In the genomic region with DNA sequence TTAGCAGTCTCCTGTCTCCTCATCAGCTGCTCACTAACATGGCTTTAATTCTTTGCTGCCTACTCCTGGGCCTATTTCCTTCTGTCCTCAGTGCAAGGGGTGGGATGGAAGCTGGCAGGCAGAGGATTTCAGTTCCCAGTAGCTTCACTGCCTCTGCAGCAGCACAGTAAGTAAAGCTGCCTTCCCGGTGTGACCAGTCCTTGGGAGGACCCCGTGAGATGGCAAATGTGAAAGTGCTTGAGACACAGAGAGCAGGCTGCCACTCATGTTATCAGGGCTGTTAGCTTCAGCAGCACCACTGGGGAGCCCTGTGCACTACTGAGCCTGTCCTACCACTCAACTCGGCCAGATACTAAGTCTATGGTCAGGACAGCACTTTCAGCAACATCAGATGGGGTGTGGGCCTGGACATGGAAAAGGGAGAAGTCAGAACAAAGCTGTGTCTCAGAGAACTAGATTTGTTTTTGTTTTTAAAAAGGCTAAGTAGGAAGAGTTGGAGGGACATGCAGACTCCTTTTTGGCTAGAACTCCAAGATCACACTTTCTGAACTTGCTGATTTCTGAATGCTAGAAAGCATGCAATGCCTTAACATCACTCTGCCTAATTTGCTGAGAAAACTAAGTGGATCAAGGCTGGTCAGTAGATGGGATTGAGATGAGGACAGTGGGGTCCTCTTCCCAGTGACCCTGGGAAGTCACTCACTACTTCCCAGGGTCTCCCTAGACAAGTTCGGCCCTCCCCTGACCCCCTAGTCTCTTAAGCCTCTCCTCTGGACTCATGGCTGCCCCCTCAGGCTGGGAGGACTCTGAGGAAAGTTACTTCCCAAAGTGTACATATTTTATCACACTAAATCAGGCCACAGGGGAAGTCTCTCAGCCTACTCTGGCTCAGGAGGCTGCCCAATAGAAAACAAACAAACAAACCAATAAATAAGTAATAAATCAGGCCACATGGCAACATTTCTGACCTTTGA, we compare ENCODE assay signal across 7 cellular contexts. TPM values are rescaled to one million over a fixed set of nuclear protein-coding genes. Genes with fewer than 3 reads are reported as not detected.
A peak's percentile ranks its signal among the peaks of the same experiment; 100 is the strongest.
DNase-seq lines count a peak whose midpoint lies in the region; TF ChIP-seq lines count a peak whose summit lies in the region.

No MANE protein-coding gene starts in this region.

- TF ChIP-seq CTCF in GM12874 (IDR thresholded peaks at IDR 0.05; ENCODE audit: insufficient read depth, low read depth, low read length) (peak; percentile 52; the same call in 1 of the 2 replicates), vagina (IDR thresholded peaks at IDR 0.05) (no peak)

- H3K9me3 ChIP-seq in muscle layer of duodenum (ENCODE audit: control insufficient read depth in 1 of 2, low read length in 2 of 2) = no peaks in the 10 kb centered on the region
- H3K9me3 ChIP-seq in vagina = no peaks in the 10 kb centered on the region

- H3K4me3 ChIP-seq in muscle layer of duodenum (ENCODE audit: low read depth in 1 of 2, low read length in 2 of 2) = peak overlapping the region; percentile 63 to 71
- peak overlapping the region; percentile 72 for H3K4me3 ChIP-seq in vagina

- H3K36me3 ChIP-seq in muscle layer of duodenum (ENCODE audit: control insufficient read depth in 1 of 2, insufficient read depth in 2 of 2, low read length in 2 of 2) (no peaks in the 10 kb centered on the region), vagina (no peaks in the 10 kb centered on the region)

- DNase-seq in HuH-7 (ENCODE audit: low spot score) = peak; percentile 87
- DNase-seq in activated CD4-positive, alpha-beta T cell treated with anti-CD3 and anti-CD28 coated beads for 48 hours = peak; percentile 31
- DNase-seq in erythroblast (lab: John Stamatoyannopoulos, UW) = peak; percentile 78 to 80
- DNase-seq in vagina (ENCODE audit: extremely low spot score in 2 of 2) = no peak
- DNase-seq in hippocampal formation (lab: John Stamatoyannopoulos, UW) = no peak

- peaks cover 10 to 26% of the 10 kb centered on the region in 2 donors for H3K4me1 ChIP-seq in muscle layer of duodenum (ENCODE audit: control insufficient read depth in 1 of 2, insufficient read depth in 2 of 2, low read length in 2 of 2)
- H3K4me1 ChIP-seq in vagina = peaks cover 63% of the 10 kb centered on the region

- H3K27ac ChIP-seq in muscle layer of duodenum (ENCODE audit: low read length) (peak overlapping the region; percentile 74), vagina (peak overlapping the region; percentile 89)

- intact Hi-C loops in vagina (cut with DNase I) = no loop called here

- TF ChIP-seq POLR2A in erythroblast (IDR thresholded peaks at IDR 0.05; ENCODE audit: low read length) (no peak), vagina (IDR thresholded peaks at IDR 0.05) (no peak)

- H3K27me3 ChIP-seq in muscle layer of duodenum (ENCODE audit: low read depth, low read length) (no peaks in the 10 kb centered on the region), vagina (no peaks in the 10 kb centered on the region)

RNA-seq across cellular contexts. Expression of gene ACSF2, which starts 1.1 kb away (rescaled TPM):
- 56.0 TPM for total RNA-seq in vagina

RNA-seq across cellular contexts. Expression of gene LRRC59, which starts 29.8 kb away (rescaled TPM):
- total RNA-seq in vagina = 49.6 TPM

RNA-seq across cellular contexts. Expression of gene CHAD, which starts 41.6 kb away (rescaled TPM):
- not detected for total RNA-seq in vagina

RNA-seq across cellular contexts. Expression of gene RSAD1, which starts 51.6 kb away (rescaled TPM):
- 37.3 TPM for total RNA-seq in vagina

RNA-seq across cellular contexts. Expression of gene EME1, which starts 54.1 kb away (rescaled TPM):
- total RNA-seq in vagina = 2.9 TPM

Comparison
In these comparisons a context has a peak if more than half of its experiments do, and no peak if none do; other contexts are left out.
1. DNase-seq: peak in HuH-7 (single experiment), activated CD4-positive, alpha-beta T cell treated with anti-CD3 and anti-CD28 coated beads for 48 hours (single experiment) and erythroblast (2 of 2); none in vagina (0 of 2) and hippocampal formation (0 of 2).